10 cellular contexts compared by ENCODE assay signal in genomic region chr16:82344157-82344556, GRCh38.
DNase-seq lines count a peak whose midpoint lies in the region; ATAC-seq and TF ChIP-seq lines count a peak whose summit lies in the region.
"Had no signal": no experiment of that assay in that cellular context is flagged by ENCODE, and none has a peak within 500 bp of the region (broad histone marks: within the 10 kb centered on the region; RNA-seq: fewer than 3 reads in every experiment).

No MANE protein-coding gene starts in this region.

- no peaks in the 10 kb centered on the region for H3K9me3 Mint-ChIP-seq in progenitor cell of endocrine pancreas (ENCODE audit: low read depth)
- H3K9me3 Mint-ChIP-seq: dendritic cell treated with granulocyte-macrophage colony-stimulating factor and Interleukin-4, amounts not matched to agents 40 ng/mL and 50 ng/mL, for 4 days had no signal

- H3K27ac Mint-ChIP-seq in progenitor cell of endocrine pancreas, result no peak overlapping the region
- H3K27ac Mint-ChIP-seq: dendritic cell treated with granulocyte-macrophage colony-stimulating factor and Interleukin-4, amounts not matched to agents 40 ng/mL and 50 ng/mL, for 4 days had no signal

- H3K27ac ChIP-seq in OCI-LY7 (ENCODE audit: low read depth, low read length, poor library complexity, severe bottlenecking) (no peak overlapping the region), uterus (no peak overlapping the region)

- no peaks in the 10 kb centered on the region for H3K36me3 Mint-ChIP-seq in progenitor cell of endocrine pancreas (ENCODE audit: insufficient read depth)

- peaks cover 12% of the 10 kb centered on the region for H3K27me3 Mint-ChIP-seq in progenitor cell of endocrine pancreas

- no peaks in the 10 kb centered on the region for H4K20me1 ChIP-seq in OCI-LY7 (ENCODE audit: insufficient read depth, low read length)

- H3K9me3 ChIP-seq in OCI-LY7 (ENCODE audit: low read length), result no peaks in the 10 kb centered on the region
- H3K9me3 ChIP-seq in uterus, result no peaks in the 10 kb centered on the region

- no peak overlapping the region for H3K4me3 Mint-ChIP-seq in progenitor cell of endocrine pancreas (ENCODE audit: low read depth)
- H3K4me3 Mint-ChIP-seq: dendritic cell treated with granulocyte-macrophage colony-stimulating factor and Interleukin-4, amounts not matched to agents 40 ng/mL and 50 ng/mL, for 4 days had no signal

- intact Hi-C loops in OCI-LY7 (cut with micrococcal nuclease; ENCODE audit: unreplicated experiment) (no loop called here), Right ventricle myocardium superior (cut with DNase I) (loop anchor here (2.0 kb wide), 1 partner anchor 81 kb away; no protein-coding TSS in a partner anchor), uterus (cut with DNase I; ENCODE audit: low total_unique reads) (no loop called here)

- H2AFZ ChIP-seq in OCI-LY7 (ENCODE audit: low read length), result no peak overlapping the region

- no peaks in the 10 kb centered on the region for H3K79me2 ChIP-seq in OCI-LY7 (ENCODE audit: insufficient read depth, low read depth, low read length)

- no TSS peak for BruUV-seq in OCI-LY7 (replicated peaks; lab: Mats Ljungman, UMichigan)

- no peak overlapping the region for H3K4me2 ChIP-seq in OCI-LY7 (ENCODE audit: low read length)

- CTCF ChIA-PET in OCI-LY7 (lab: Charles Lee; ENCODE audit: unreplicated experiment), result no interaction called here

- DNase-seq in GM20000 (ENCODE audit: low spot score), result peak; percentile 11
- DNase-seq in OCI-LY7 (ENCODE audit: low spot score), result no peak
- DNase-seq in Right ventricle myocardium superior, result no peak
- DNase-seq in progenitor cell of endocrine pancreas (ENCODE audit: low spot score, unreplicated experiment), result no peak
- DNase-seq in AG08396 (ENCODE audit: low spot score), result no peak
- DNase-seq in germinal center (ENCODE audit: low spot score), result no peak
- DNase-seq in uterus, result no peak
- DNase-seq: stimulated activated naive CD4-positive, alpha-beta T cell treated with Interleukin-2 at 50 U/mL for 16 hours had no signal

- TF ChIP-seq POLR2A in uterus (IDR thresholded peaks at IDR 0.05), result no peak

- peak; percentile 91 for ATAC-seq in Right ventricle myocardium superior (ENCODE audit: poor library complexity)
- no peak for ATAC-seq in HG03432 (IDR thresholded peaks at IDR 0.05; ENCODE audit: unreplicated experiment)

- no peaks in the 10 kb centered on the region for H3K9me2 ChIP-seq in OCI-LY7 (ENCODE audit: insufficient read depth, low read length)

- TF ChIP-seq CTCF in GM20000 (IDR thresholded peaks at IDR 0.05; ENCODE audit: extremely low read depth, missing control alignments) (peak; percentile 24), OCI-LY7 (conservative IDR thresholded peaks at IDR 0.05; ENCODE audit: low read length) (peak; percentile 55; the same call in 1 of the 2 replicates), progenitor cell of endocrine pancreas (IDR thresholded peaks at IDR 0.05; ENCODE audit: unreplicated experiment) (peak; percentile 76), uterus (IDR thresholded peaks at IDR 0.05) (peak in 2 of 4 experiments; percentile 7 to 8)

- H3K4me1 Mint-ChIP-seq in progenitor cell of endocrine pancreas (ENCODE audit: low read depth), result peaks cover 3% of the 10 kb centered on the region

- H3K4me3 ChIP-seq in OCI-LY7 (ENCODE audit: low read depth, low read length, poor library complexity, severe bottlenecking), result no peak overlapping the region
- H3K4me3 ChIP-seq in uterus, result no peak overlapping the region

- H3K4me1 ChIP-seq in OCI-LY7 (ENCODE audit: insufficient read depth, low read length, poor library complexity, severe bottlenecking) (no peaks in the 10 kb centered on the region), uterus (no peaks in the 10 kb centered on the region)

- POLR2A ChIA-PET in OCI-LY7 (lab: Charles Lee), result interaction anchor here (1.0 kb wide), 1 partner anchor 81 kb away, joined by 4 read pairs; no protein-coding TSS in a partner anchor

- H3K27me3 ChIP-seq in uterus, result no peaks in the 10 kb centered on the region

- H3K36me3 ChIP-seq in OCI-LY7 (ENCODE audit: insufficient read depth, low read length) (no peaks in the 10 kb centered on the region), uterus (no peaks in the 10 kb centered on the region)
